8 cellular contexts compared by ENCODE assay signal in genomic region chr11:27722117-27722844, GRCh38. TPM values are rescaled to one million over a fixed set of nuclear protein-coding genes. Genes with fewer than 3 reads are reported as not detected.
DNase-seq lines count a peak whose midpoint lies in the region; ATAC-seq and TF ChIP-seq lines count a peak whose summit lies in the region.

No MANE protein-coding gene starts in this region.

- no peak overlapping the region for H3K27ac Mint-ChIP-seq in T-helper 17 cell

- no peak for DNase-seq in activated T-cell treated with anti-CD3 and anti-CD28 coated beads, Interleukin-2, amount 50 U/mL, for 4 hours
- DNase-seq in activated T-cell treated with anti-CD3 and anti-CD28 coated beads for 4 hours (no peak), NCI-H526 treated with DMSO at 0.1 percent for 48 hours (lab: John Stamatoyannopoulos, UW) (peak; percentile 13), epithelial cell of esophagus (ENCODE audit: low read depth) (peak; percentile 75), prostate gland (ENCODE audit: low spot score) (no peak), T-helper 17 cell (no peak)
- DNase-seq in activated CD4-positive, alpha-beta T cell treated with anti-CD3 and anti-CD28 coated beads, Interleukin-2, amount 50 U/mL, for 1 hour = no peak

- no peaks in the 10 kb centered on the region for H3K36me3 Mint-ChIP-seq in activated T-cell treated with anti-CD3 and anti-CD28 coated beads, Interleukin-2, amount 50 U/mL, for 4 hours (ENCODE audit: insufficient read depth)
- H3K36me3 Mint-ChIP-seq in T-helper 17 cell (ENCODE audit: low read depth) = peaks cover 2% of the 10 kb centered on the region

- H3K4me3 Mint-ChIP-seq in activated T-cell treated with anti-CD3 and anti-CD28 coated beads, Interleukin-2, amount 50 U/mL, for 4 hours = no peak overlapping the region
- H3K4me3 Mint-ChIP-seq in T-helper 17 cell = no peak overlapping the region

- TF ChIP-seq CTCF in epithelial cell of esophagus (IDR thresholded peaks at IDR 0.05; ENCODE audit: insufficient read depth, low read depth, low read length, missing control alignments) = no peak
- no peak for TF ChIP-seq CTCF in prostate gland (IDR thresholded peaks at IDR 0.05)

- WGBS in prostate gland = 2% methylated on average over 52 of the region's 52 CpGs

- H3K27me3 ChIP-seq in prostate gland (replicated peaks; ENCODE audit: insufficient read depth) = peaks cover 24% of the 10 kb centered on the region

- H3K27ac ChIP-seq in prostate gland = no peak overlapping the region

- H3K36me3 ChIP-seq in prostate gland = no peaks in the 10 kb centered on the region

- intact Hi-C loops in prostate gland (cut with DNase I) = no loop called here

- H3K9me3 ChIP-seq in prostate gland (no peaks in the 10 kb centered on the region), T-helper 17 cell (ENCODE audit: control insufficient read depth, low read length, poor library complexity, severe bottlenecking) (peaks cover 3% of the 10 kb centered on the region)

- H3K4me3 ChIP-seq in epithelial cell of esophagus (ENCODE audit: low read length) (peak overlapping the region; percentile 34), prostate gland (peak overlapping the region; percentile 4 to 15)

- peaks cover 62% of the 10 kb centered on the region for H3K27me3 Mint-ChIP-seq in activated T-cell treated with anti-CD3 and anti-CD28 coated beads, Interleukin-2, amount 50 U/mL, for 4 hours (ENCODE audit: low read depth)
- peaks cover 60% of the 10 kb centered on the region for H3K27me3 Mint-ChIP-seq in T-helper 17 cell

- peak; percentile 44 to 46 for ATAC-seq in activated T-cell treated with anti-CD3 and anti-CD28 coated beads, Interleukin-2, amount 50 U/mL, for 4 hours
- ATAC-seq in T-helper 17 cell (no peak), GM19452 (IDR thresholded peaks at IDR 0.05; ENCODE audit: unreplicated experiment) (no peak)

- no peak for TF ChIP-seq POLR2A in prostate gland (IDR thresholded peaks at IDR 0.05)

- H3K9me3 Mint-ChIP-seq in activated T-cell treated with anti-CD3 and anti-CD28 coated beads, Interleukin-2, amount 50 U/mL, for 4 hours = peaks cover 14% of the 10 kb centered on the region

- H3K4me1 Mint-ChIP-seq in activated T-cell treated with anti-CD3 and anti-CD28 coated beads, Interleukin-2, amount 50 U/mL, for 4 hours (ENCODE audit: low read depth) = peaks cover 2% of the 10 kb centered on the region
- H3K4me1 Mint-ChIP-seq in T-helper 17 cell = peaks cover 2% of the 10 kb centered on the region

- H3K4me1 ChIP-seq in prostate gland (replicated peaks) = no peaks in the 10 kb centered on the region

RNA-seq across cellular contexts. Expression of gene BDNF, which starts 22.0 kb away (rescaled TPM):
- total RNA-seq in activated T-cell treated with anti-CD3 and anti-CD28 coated beads, Interleukin-2, amount 50 U/mL, for 4 hours = under 1 TPM in 1 of 3 donors, not detected in 2; 0.05 TPM
- total RNA-seq in prostate gland (1 to 10 TPM in 1 of 2 donors, under 1 TPM in 1; 0.87 to 2.5 TPM), T-helper 17 cell (not detected)

Comparison
In these comparisons a context has a peak if more than half of its experiments do, and no peak if none do; other contexts are left out.
1. ATAC-seq: peak in activated T-cell treated with anti-CD3 and anti-CD28 coated beads, Interleukin-2, amount 50 U/mL, for 4 hours (2 of 2); none in T-helper 17 cell (single experiment) and GM19452 (single experiment).
2. DNase-seq: peak in NCI-H526 treated with DMSO at 0.1 percent for 48 hours (single experiment) and epithelial cell of esophagus (single experiment); none in activated T-cell treated with anti-CD3 and anti-CD28 coated beads, Interleukin-2, amount 50 U/mL, for 4 hours (single experiment), activated T-cell treated with anti-CD3 and anti-CD28 coated beads for 4 hours (single experiment), prostate gland (single experiment), T-helper 17 cell (0 of 3) and activated CD4-positive, alpha-beta T cell treated with anti-CD3 and anti-CD28 coated beads, Interleukin-2, amount 50 U/mL, for 1 hour (single experiment).